Comparison of ENCODE assay signal across 12 cellular contexts in the genomic region with DNA sequence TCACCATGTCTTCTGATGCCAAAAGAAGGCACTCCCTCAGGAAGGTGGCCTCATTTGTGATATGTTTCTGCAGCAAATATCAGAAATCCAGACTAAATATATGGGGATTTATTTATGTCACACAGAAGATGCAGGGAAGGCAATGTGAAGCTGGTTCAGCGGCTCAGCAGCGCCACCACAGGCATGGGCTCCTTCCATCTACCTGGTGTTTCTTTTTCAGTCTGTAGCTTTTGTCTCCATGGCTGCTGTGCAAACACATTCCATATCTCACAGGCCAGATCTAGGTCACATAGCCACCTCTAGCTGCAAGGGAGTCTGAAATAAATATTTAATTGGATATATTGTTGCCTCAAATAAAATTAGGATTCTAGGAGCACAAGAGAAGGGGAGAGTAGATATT.
DNase-seq lines count a peak whose midpoint lies in the region; ATAC-seq and TF ChIP-seq lines count a peak whose summit lies in the region.
"Had no signal": no experiment of that assay in that cellular context is flagged by ENCODE, and none has a peak within 500 bp of the region (broad histone marks: within the 10 kb centered on the region; RNA-seq: fewer than 3 reads in every experiment).

No MANE protein-coding gene starts in this region.

- TF ChIP-seq CTCF in DND-41 (IDR thresholded peaks at IDR 0.05; ENCODE audit: borderline replicate concordance, extremely low read depth, low read length, poor library complexity, severe bottlenecking): peak; percentile 13
- TF ChIP-seq CTCF in Panc1 (IDR thresholded peaks at IDR 0.05): peak; percentile 55

- CTCF ChIA-PET in Panc1 (lab: Charles Lee): no interaction called here

- POLR2A ChIA-PET in Panc1 (lab: Charles Lee): no interaction called here

- intact Hi-C loops in Panc1 (cut with micrococcal nuclease; ENCODE audit: unreplicated experiment): no loop called here

- H2AFZ ChIP-seq in DND-41 (ENCODE audit: low read depth, low read length): no peak overlapping the region

- BruUV-seq in Panc1 (replicated peaks; lab: Mats Ljungman, UMichigan): no TSS peak

- no peaks in the 10 kb centered on the region for H3K9me3 ChIP-seq in DND-41 (ENCODE audit: insufficient read depth, low read length, severe bottlenecking)
- H3K9me3 ChIP-seq in Panc1 (ENCODE audit: control insufficient read depth, insufficient read depth, low read depth, low read length): no peaks in the 10 kb centered on the region

- no peaks in the 10 kb centered on the region for H4K20me1 ChIP-seq in DND-41 (ENCODE audit: insufficient read depth, low read length)

- H3K4me1 ChIP-seq in DND-41 (ENCODE audit: insufficient read depth, low read length): no peaks in the 10 kb centered on the region
- H3K4me1 ChIP-seq in Panc1 (ENCODE audit: control insufficient read depth, insufficient read depth, low read length): no peaks in the 10 kb centered on the region

- no peak for ATAC-seq in DND-41 (ENCODE audit: insufficient read depth, low read depth)
- no peak for ATAC-seq in Panc1
- no peak for ATAC-seq in stimulated activated naive CD8-positive, alpha-beta T cell treated with anti-CD3 and anti-CD28 coated beads, Interleukin-15, Interleukin-2, amounts not matched to agents 100 U/mL and 50 U/mL, for 24 hours
- ATAC-seq: naive thymus-derived CD4-positive, alpha-beta T cell; stimulated activated naive CD8-positive, alpha-beta T cell treated with anti-CD3 and anti-CD28 coated beads, Interleukin-15, amount 100 ng/mL, for 72 hours had no signal

- H3K27ac ChIP-seq in DND-41 (ENCODE audit: low read length) (no peak overlapping the region), Panc1 (ENCODE audit: low read length) (no peak overlapping the region)

- no peaks in the 10 kb centered on the region for H3K36me3 ChIP-seq in DND-41 (ENCODE audit: insufficient read depth, low read length)
- H3K36me3 ChIP-seq in H7 (replicated peaks; ENCODE audit: control insufficient read depth, insufficient read depth, low read length): no peaks in the 10 kb centered on the region
- no peaks in the 10 kb centered on the region for H3K36me3 ChIP-seq in Panc1 (ENCODE audit: control insufficient read depth, insufficient read depth, low read length)

- H3K79me2 ChIP-seq in DND-41 (ENCODE audit: insufficient read depth, low read length): no peaks in the 10 kb centered on the region

- H3K4me3 ChIP-seq in DND-41 (ENCODE audit: low read depth in 1 of 2, low read length in 2 of 2) (no peak overlapping the region), H7 (ENCODE audit: insufficient read depth, low read depth, low read length) (no peak overlapping the region), Panc1 (ENCODE audit: low read depth in 2 of 2, low read length in 2 of 2) (no peak overlapping the region)

- no peak for DNase-seq in DND-41
- DNase-seq in H7: peak; percentile 24
- DNase-seq in Panc1 (ENCODE audit: low read depth, low spot score): no peak
- peak; percentile 41 for DNase-seq in iPS-NIHi11 (ENCODE audit: low spot score)
- no peak for DNase-seq in stimulated activated naive CD8-positive, alpha-beta T cell treated with anti-CD3 and anti-CD28 coated beads, Interleukin-15, Interleukin-2, amounts not matched to agents 100 U/mL and 50 U/mL, for 24 hours
- DNase-seq in activated T-cell treated with anti-CD3 and anti-CD28 coated beads for 4 hours: no peak
- DNase-seq in GF-D8 (lab: John Stamatoyannopoulos, UW): no peak
- no peak for DNase-seq in germinal center (ENCODE audit: low spot score)
- DNase-seq: activated effector memory CD4-positive, alpha-beta T cell treated with Interleukin-2 at 50 U/mL for 16 hours; naive thymus-derived CD4-positive, alpha-beta T cell; stimulated activated CD4-positive, alpha-beta T cell treated with anti-CD3 and anti-CD28 coated beads, Interleukin-15, amount 100 ng/mL, for 24 hours; stimulated activated naive CD8-positive, alpha-beta T cell treated with anti-CD3 and anti-CD28 coated beads, Interleukin-15, amount 100 ng/mL, for 72 hours had no signal

- no peak overlapping the region for H3K4me2 ChIP-seq in DND-41 (ENCODE audit: insufficient read depth, low read length)

- H3K27me3 ChIP-seq in DND-41 (ENCODE audit: insufficient read depth, low read length, poor library complexity): no peaks in the 10 kb centered on the region
- H3K27me3 ChIP-seq in H7 (ENCODE audit: control insufficient read depth, insufficient read depth, low read length): no peaks in the 10 kb centered on the region
- H3K27me3 ChIP-seq in Panc1 (ENCODE audit: control insufficient read depth, insufficient read depth, low read length): no peaks in the 10 kb centered on the region

- in situ Hi-C loops in Panc1 (cut with HindIII; ENCODE audit: low pct_unique_long_range_greater_than_20kb, low sequenced_read_pairs): no loop called here

- H3K9ac ChIP-seq in DND-41 (ENCODE audit: low read depth, low read length): no peak overlapping the region

Comparison
In these comparisons a context has a peak if more than half of its experiments do, and no peak if none do; other contexts are left out.
1. DNase-seq: peak in H7 (single experiment) and iPS-NIHi11 (single experiment); none in DND-41 (single experiment), Panc1 (single experiment), stimulated activated naive CD8-positive, alpha-beta T cell treated with anti-CD3 and anti-CD28 coated beads, Interleukin-15, Interleukin-2, amounts not matched to agents 100 U/mL and 50 U/mL, for 24 hours (single experiment), activated T-cell treated with anti-CD3 and anti-CD28 coated beads for 4 hours (single experiment), GF-D8 (single experiment) and germinal center (single experiment).